In the genomic region with DNA sequence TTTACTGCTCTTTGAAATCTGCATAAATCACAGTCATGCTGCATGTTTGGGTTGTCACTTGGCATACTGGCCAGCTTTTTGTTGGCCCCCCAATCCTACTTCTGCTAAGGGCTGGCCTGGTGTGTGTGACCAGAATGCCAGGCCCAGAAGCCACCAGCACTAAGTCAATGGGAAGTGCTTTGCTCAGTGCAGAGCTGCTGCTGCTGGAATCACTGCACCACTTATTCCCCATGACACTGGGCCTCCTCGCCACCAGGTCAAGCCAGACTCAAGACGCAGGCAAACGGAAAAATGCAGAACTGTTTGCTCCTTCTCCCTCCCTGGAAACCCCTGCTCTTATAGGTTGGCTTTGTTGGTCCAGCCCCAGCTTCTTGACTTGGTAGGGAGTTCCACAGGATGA, we compare ENCODE assay signal across 14 cellular contexts.
"Had no signal": no experiment of that assay in that cellular context is flagged by ENCODE, and none has a peak within 500 bp of the region (broad histone marks: within the 10 kb centered on the region; RNA-seq: fewer than 3 reads in every experiment).

No MANE protein-coding gene starts in this region.

- H3K4me1 ChIP-seq: esophagus squamous epithelium, gastroesophageal sphincter, transverse colon had no signal

- DNase-seq: dermis blood vessel endothelial cell; esophagus squamous epithelium; foreskin fibroblast; glutamatergic neuron; naive thymus-derived CD4-positive, alpha-beta T cell; nephron progenitor cell; right cardiac atrium; small intestine; stimulated activated CD4-positive, alpha-beta T cell treated with anti-CD3 and anti-CD28 coated beads, Interleukin-12 subunit alpha, Interleukin-12 subunit beta, amount 100 ng/mL, for 4 hours; stimulated activated naive CD4-positive, alpha-beta T cell; stomach; transverse colon had no signal

- H3K9me3 ChIP-seq: esophagus squamous epithelium, gastroesophageal sphincter, stomach, thoracic aorta, transverse colon had no signal

- H3K27ac ChIP-seq: esophagus squamous epithelium, gastroesophageal sphincter, stomach, thoracic aorta, transverse colon had no signal

- H3K36me3 ChIP-seq: esophagus squamous epithelium, gastroesophageal sphincter, stomach, thoracic aorta, transverse colon had no signal

- ATAC-seq: gastroesophageal sphincter; naive thymus-derived CD4-positive, alpha-beta T cell; right cardiac atrium had no signal

- H3K4me3 ChIP-seq: esophagus squamous epithelium, gastroesophageal sphincter, stomach, thoracic aorta, transverse colon had no signal

- H3K27me3 ChIP-seq: transverse colon had no signal
